Comparison of ENCODE assay signal across 8 cellular contexts in genomic region chr1:161177112-161177935, GRCh38. TPM values are rescaled to one million over a fixed set of nuclear protein-coding genes. Genes with fewer than 3 reads are reported as not detected.
DNase-seq lines count a peak whose midpoint lies in the region; ATAC-seq and TF ChIP-seq lines count a peak whose summit lies in the region.

B4GALT3 (minus strand) TSS chr1:161177507; CDS start chr1:161176060, 1,447 bp downstream.

- no peak for TF ChIP-seq CTCF in WTC11 (IDR thresholded peaks at IDR 0.05)
- TF ChIP-seq CTCF in breast epithelium (IDR thresholded peaks at IDR 0.05) = no peak

- ATAC-seq in GM18873 (IDR thresholded peaks at IDR 0.05; ENCODE audit: low FRiP score, unreplicated experiment) = peak; percentile 58
- ATAC-seq in HG03108 (IDR thresholded peaks at IDR 0.05; ENCODE audit: unreplicated experiment) = peak; percentile 59
- ATAC-seq in WTC11 = peak; percentile 88

- peak within 1 kb of the TSS; percentile 97 for H3K4me3 Mint-ChIP-seq in WTC11

- peak; percentile 69 for TF ChIP-seq POLR2A in breast epithelium (IDR thresholded peaks at IDR 0.05)

- H3K4me3 ChIP-seq in breast epithelium (peak within 1 kb of the TSS; percentile 80 to 86 (median 83)), skin epidermis (peak within 1 kb of the TSS; percentile 43 to 93 (median 72))

- DNase-seq in ACHN (peak; percentile 82), NCI-H2227 treated with DMSO at 0.1 percent for 48 hours (lab: John Stamatoyannopoulos, UW) (peak; percentile 88), WTC11 (ENCODE audit: low spot score) (peak; percentile 97), breast epithelium (ENCODE audit: low spot score in 2 of 2) (peak; percentile 87 to 92), iPS-NIHi11 (ENCODE audit: low spot score) (peak; percentile 99)

- in situ Hi-C loops in ACHN (cut with HindIII; ENCODE audit: low pct_ligation_motif_present, low pct_unique_long_range_greater_than_20kb, low sequenced_read_pairs) = no loop called here

- peaks cover 0 to 11% of the 10 kb centered on the region in 2 donors for H3K4me1 ChIP-seq in breast epithelium

- peak within 1 kb of the TSS; percentile 100 for H3K27ac Mint-ChIP-seq in WTC11

- H3K27ac ChIP-seq in breast epithelium (peak within 1 kb of the TSS; percentile 91 to 96), skin epidermis (peak within 1 kb of the TSS; percentile 36 to 97 (median 91))

- H3K36me3 Mint-ChIP-seq in WTC11 = peaks cover 27% of the 10 kb centered on the region

- no peaks in the 10 kb centered on the region for H3K27me3 ChIP-seq in breast epithelium

- H3K36me3 ChIP-seq in breast epithelium = peaks cover 3% of the 10 kb centered on the region

- H3K4me1 Mint-ChIP-seq in WTC11 = peaks cover 20% of the 10 kb centered on the region

- H3K9me3 ChIP-seq in breast epithelium = no peaks in the 10 kb centered on the region

- intact Hi-C loops in breast epithelium (cut with DNase I; ENCODE audit: low total_unique reads) = no loop called here

- CTCF ChIA-PET in WTC11 (lab: Charles Lee) = interaction anchor here (1.0 to 2.5 kb wide), 14 partner anchors 9 to 205 kb away, joined by 3 to 41 read pairs (median 6); partner anchors contain the start of genes KLHDC9, NDUFS2, PPOX and TOMM40L

- no peaks in the 10 kb centered on the region for H3K9me3 Mint-ChIP-seq in WTC11

- no peaks in the 10 kb centered on the region for H3K27me3 Mint-ChIP-seq in WTC11 (ENCODE audit: low read depth)

- POLR2A ChIA-PET in WTC11 (lab: Charles Lee) = interaction anchor here (0.9 to 1.7 kb wide), 7 partner anchors 11 to 137 kb away, joined by 3 to 9 read pairs (median 3); partner anchors contain the start of genes ADAMTS4, DEDD, PPOX and SDHC

TF ChIP-seq in WTC11, 78 proteins besides CTCF, POLR2A, EP300 and RAD21 (continues in another document):
- TF ChIP-seq FOXK1 (CRISPR knock-in tag; IDR thresholded peaks at IDR 0.05) = peak; percentile 71
- TF ChIP-seq CREM (CRISPR knock-in tag; IDR thresholded peaks at IDR 0.05) = peak; percentile 41; the same call in 1 of the 2 replicates
- no peak for TF ChIP-seq ZSCAN18 (CRISPR knock-in tag; IDR thresholded peaks at IDR 0.05)
- peak; percentile 42 for TF ChIP-seq GABPB1 (CRISPR knock-in tag; IDR thresholded peaks at IDR 0.05)
- TF ChIP-seq CDX4 (CRISPR knock-in tag; IDR thresholded peaks at IDR 0.05; ENCODE audit: borderline replicate concordance) = no peak
- no peak for TF ChIP-seq TCF7 (CRISPR knock-in tag; IDR thresholded peaks at IDR 0.05; ENCODE audit: low read depth)
- TF ChIP-seq ZNF416 (CRISPR knock-in tag; IDR thresholded peaks at IDR 0.05) = no peak
- TF ChIP-seq IRF1 (CRISPR knock-in tag; IDR thresholded peaks at IDR 0.05) = no peak
- no peak for TF ChIP-seq NFATC4 (CRISPR knock-in tag; IDR thresholded peaks at IDR 0.05)
- TF ChIP-seq RORB (CRISPR knock-in tag; IDR thresholded peaks at IDR 0.05) = no peak
- peak; percentile 78 for TF ChIP-seq FOXP4 (CRISPR knock-in tag; IDR thresholded peaks at IDR 0.05)
- TF ChIP-seq ARID4B (CRISPR knock-in tag; IDR thresholded peaks at IDR 0.05; ENCODE audit: borderline replicate concordance) = peak; percentile 66; the same call in 1 of the 2 replicates
- no peak for TF ChIP-seq PRRX2 (CRISPR knock-in tag; IDR thresholded peaks at IDR 0.05)

RNA-seq across cellular contexts. Expression of gene B4GALT3, which starts in this region (rescaled TPM):
- 40.1 to 44.8 TPM (median 40.7 TPM) in 3 replicates for total RNA-seq in WTC11 (2021)
- 10 to 100 TPM; 23.4 to 41.3 (median 29.4) TPM for total RNA-seq in breast epithelium

Comparison
In these comparisons a context has a peak if more than half of its experiments do, and no peak if none do; other contexts are left out.
1. Peak in every context shown above with its lines: DNase-seq, ATAC-seq, H3K4me3 ChIP-seq and H3K27ac ChIP-seq.